Comparison of ENCODE assay signal across 10 cellular contexts in genomic region chr12:113040722-113041168, GRCh38. TPM values are rescaled to one million over a fixed set of nuclear protein-coding genes. Genes with fewer than 3 reads are reported as not detected.
DNase-seq lines count a peak whose midpoint lies in the region; ATAC-seq and TF ChIP-seq lines count a peak whose summit lies in the region.
"Had no signal": no experiment of that assay in that cellular context is flagged by ENCODE, and none has a peak within 500 bp of the region (broad histone marks: within the 10 kb centered on the region; RNA-seq: fewer than 3 reads in every experiment).

No MANE protein-coding gene starts in this region.

- H3K27ac Mint-ChIP-seq in neural progenitor cell, result no peak overlapping the region
- H3K27ac Mint-ChIP-seq in H9, result no peak overlapping the region

- H3K36me3 ChIP-seq in osteoblast (ENCODE audit: insufficient read depth, low read length) (no peaks in the 10 kb centered on the region), neural progenitor cell (no peaks in the 10 kb centered on the region)

- H3K27me3 ChIP-seq in osteoblast (ENCODE audit: insufficient read depth, low read length) (no peaks in the 10 kb centered on the region), neural progenitor cell (peaks cover 21% of the 10 kb centered on the region), H9 (ENCODE audit: insufficient read depth, low read length) (no peaks in the 10 kb centered on the region)

- no peak overlapping the region; the same call in none of the 2 replicates for H3K14ac ChIP-seq in H9 (ENCODE audit: insufficient read depth, low read length)

- no peak overlapping the region for H4K8ac ChIP-seq in H9 (replicated peaks; ENCODE audit: insufficient read length, low read depth, low read length)

- H3K56ac ChIP-seq in H9 (ENCODE audit: insufficient read length, low read depth, low read length), result no peak overlapping the region

- no peak overlapping the region for H2BK120ac ChIP-seq in H9 (ENCODE audit: low read depth, low read length, poor library complexity, severe bottlenecking)

- H3K9ac ChIP-seq in neural progenitor cell (no peak overlapping the region), H9 (ENCODE audit: extremely low read depth, insufficient read length, low read length) (no peak overlapping the region)

- H3K18ac ChIP-seq in H9 (ENCODE audit: insufficient read length, low read depth, low read length), result no peak overlapping the region

- H3K79me2 ChIP-seq in osteoblast (ENCODE audit: insufficient read depth, low read length), result no peaks in the 10 kb centered on the region
- no peaks in the 10 kb centered on the region for H3K79me2 ChIP-seq in neural progenitor cell (ENCODE audit: low read depth)
- no peaks in the 10 kb centered on the region for H3K79me2 ChIP-seq in H9 (ENCODE audit: insufficient read depth, low read length)

- H3K9me3 Mint-ChIP-seq in neural progenitor cell, result peaks cover 3% of the 10 kb centered on the region
- H3K9me3 Mint-ChIP-seq in H9, result no peaks in the 10 kb centered on the region

- no peak overlapping the region for H4K91ac ChIP-seq in H9 (ENCODE audit: insufficient read length, low read depth, low read length)

- H3K27me3 Mint-ChIP-seq in neural progenitor cell (ENCODE audit: insufficient read depth, low read depth) (peaks cover 23% of the 10 kb centered on the region), H9 (ENCODE audit: low read depth) (peaks cover 25% of the 10 kb centered on the region)

- ATAC-seq in HG02970 (IDR thresholded peaks at IDR 0.05; ENCODE audit: low FRiP score, unreplicated experiment), result no peak

- TF ChIP-seq CTCF in fibroblast of mammary gland (conservative IDR thresholded peaks at IDR 0.05; ENCODE audit: control insufficient read depth, insufficient read depth, low read depth, low read length), result no peak
- no peak for TF ChIP-seq CTCF in osteoblast (IDR thresholded peaks at IDR 0.05; ENCODE audit: extremely low read depth, low read depth, low read length)
- TF ChIP-seq CTCF in neural progenitor cell (IDR thresholded peaks at IDR 0.05), result no peak
- TF ChIP-seq CTCF in H9 (conservative IDR thresholded peaks at IDR 0.05), result no peak

- H3K4me3 Mint-ChIP-seq in neural progenitor cell, result no peak overlapping the region
- H3K4me3 Mint-ChIP-seq in H9, result no peak overlapping the region

- in situ Hi-C loops in Caki2 (cut with HindIII; ENCODE audit: low pct_unique_long_range_greater_than_20kb, low sequenced_read_pairs), result no loop called here

- H2BK12ac ChIP-seq in H9 (ENCODE audit: insufficient read length, low read depth, low read length), result no peak overlapping the region

- H3F3A ChIP-seq in neural progenitor cell (ENCODE audit: low read depth), result no peaks in the 10 kb centered on the region

- no peaks in the 10 kb centered on the region for H4K20me1 ChIP-seq in osteoblast (ENCODE audit: insufficient read depth, low read length)
- H4K20me1 ChIP-seq in neural progenitor cell (ENCODE audit: low read depth), result no peaks in the 10 kb centered on the region
- no peaks in the 10 kb centered on the region for H4K20me1 ChIP-seq in H9 (ENCODE audit: control insufficient read depth, insufficient read depth, insufficient read length)

- no peak overlapping the region for H3K4ac ChIP-seq in H9 (ENCODE audit: low read depth, low read length)

- peaks cover 8% of the 10 kb centered on the region for H3K4me1 ChIP-seq in osteoblast (ENCODE audit: insufficient read depth, low read length)
- no peaks in the 10 kb centered on the region for H3K4me1 ChIP-seq in neural progenitor cell
- no peaks in the 10 kb centered on the region for H3K4me1 ChIP-seq in H9 (ENCODE audit: insufficient read depth, low read length)

- H3K4me1 Mint-ChIP-seq in neural progenitor cell (peaks cover 6% of the 10 kb centered on the region), H9 (peaks cover 6% of the 10 kb centered on the region in 2 experiments)

- no peak overlapping the region for H2BK20ac ChIP-seq in H9 (ENCODE audit: low read depth, low read length, poor library complexity, severe bottlenecking)

- H3K36me3 Mint-ChIP-seq in neural progenitor cell (no peaks in the 10 kb centered on the region), H9 (ENCODE audit: insufficient read depth in 1 of 3, low read depth in 3 of 3) (no peaks in the 10 kb centered on the region)

- H3K4me3 ChIP-seq in fibroblast of mammary gland (ENCODE audit: control insufficient read depth, low read depth, low read length) (no peak overlapping the region), osteoblast (ENCODE audit: insufficient read depth, low read length) (no peak overlapping the region), neural progenitor cell (no peak overlapping the region)

- H2AFZ ChIP-seq in osteoblast (ENCODE audit: low read length), result peak overlapping the region; percentile 38
- H2AFZ ChIP-seq in neural progenitor cell (replicated peaks), result no peak overlapping the region
- H2AFZ ChIP-seq in H9 (ENCODE audit: low read length), result no peak overlapping the region

- H3T11ph ChIP-seq in H9 (ENCODE audit: low read length), result no peak overlapping the region

- no CpG with 5 or more reads among the region's 6 CpGs for WGBS in H9 (ENCODE audit: extremely low coverage, insufficient read length, low lambda C conversion rate)

- no peaks in the 10 kb centered on the region for H3K79me1 ChIP-seq in H9 (ENCODE audit: insufficient read depth, low read depth, low read length, poor library complexity, severe bottlenecking)

- no peak overlapping the region for H3K27ac ChIP-seq in osteoblast (ENCODE audit: low read depth, low read length)
- no peak overlapping the region for H3K27ac ChIP-seq in neural progenitor cell
- H3K27ac ChIP-seq in H9 (ENCODE audit: insufficient read length, low read depth, low read length), result no peak overlapping the region

- H2BK5ac ChIP-seq in H9 (ENCODE audit: insufficient read length, low read length), result no peak overlapping the region

- no peaks in the 10 kb centered on the region for H3K23me2 ChIP-seq in H9 (ENCODE audit: insufficient read length, low read depth, low read length, poor library complexity, severe bottlenecking)

- H3K9me3 ChIP-seq in osteoblast (ENCODE audit: low read depth, low read length) (no peaks in the 10 kb centered on the region), neural progenitor cell (ENCODE audit: low read depth) (no peaks in the 10 kb centered on the region), H9 (ENCODE audit: control insufficient read depth, low read depth, low read length) (no peaks in the 10 kb centered on the region)

- H3K4me2 ChIP-seq in osteoblast (ENCODE audit: insufficient read depth, low read length) (no peak overlapping the region), neural progenitor cell (no peak overlapping the region), H9 (ENCODE audit: insufficient read depth, insufficient read length, low read length) (no peak overlapping the region)

- no peak overlapping the region for H3K23ac ChIP-seq in H9 (ENCODE audit: insufficient read length, low read depth, low read length)

- H4K5ac ChIP-seq in H9 (ENCODE audit: insufficient read length, low read depth, low read length), result no peak overlapping the region

- H2AK5ac ChIP-seq in H9 (ENCODE audit: insufficient read length, low read length), result no peak overlapping the region

- no peak overlapping the region for H2BK15ac ChIP-seq in H9 (ENCODE audit: low read depth, low read length)

- DNase-seq in Caki2 (ENCODE audit: low read depth), result peak; percentile 84
- DNase-seq in OCI-M1 (lab: John Stamatoyannopoulos, UW), result peak; percentile 37
- DNase-seq in fibroblast of mammary gland (ENCODE audit: low read depth), result peak; percentile 94
- no peak for DNase-seq in osteoblast (ENCODE audit: insufficient read length, low spot score, missing footprints)
- DNase-seq in neural progenitor cell (ENCODE audit: low spot score), result no peak
- DNase-seq in H9, result no peak
- no peak for DNase-seq in DMS79 treated with DMSO at 0.1 percent for 48 hours (lab: John Stamatoyannopoulos, UW)
- DNase-seq: activated effector memory CD4-positive, alpha-beta T cell treated with Interleukin-2 at 50 U/mL for 16 hours; GF-D8 had no signal

RNA-seq across cellular contexts. Expression of gene DTX1, which starts 15.8 kb away (rescaled TPM):
- not detected in 2 replicates for total RNA-seq in Caki2 (2014; rRNA removed; shearing (Covaris generic); ENCODE audit: low replicate concordance)
- total RNA-seq in osteoblast, result under 0.01 TPM in 2 replicates
- 0.49 and 5.2 TPM in 2 replicates for total RNA-seq in neural progenitor cell (ENCODE audit: low replicate concordance)
- total RNA-seq in H9 (2021), result 3.0 and 3.5 TPM in 2 replicates

Comparison
In these comparisons a context has a peak if more than half of its experiments do, and no peak if none do; other contexts are left out.
1. DNase-seq: peak in Caki2 (single experiment), OCI-M1 (single experiment) and fibroblast of mammary gland (single experiment); none in osteoblast (single experiment), neural progenitor cell (single experiment), H9 (single experiment) and DMS79 treated with DMSO at 0.1 percent for 48 hours (single experiment).